In the genomic region with DNA sequence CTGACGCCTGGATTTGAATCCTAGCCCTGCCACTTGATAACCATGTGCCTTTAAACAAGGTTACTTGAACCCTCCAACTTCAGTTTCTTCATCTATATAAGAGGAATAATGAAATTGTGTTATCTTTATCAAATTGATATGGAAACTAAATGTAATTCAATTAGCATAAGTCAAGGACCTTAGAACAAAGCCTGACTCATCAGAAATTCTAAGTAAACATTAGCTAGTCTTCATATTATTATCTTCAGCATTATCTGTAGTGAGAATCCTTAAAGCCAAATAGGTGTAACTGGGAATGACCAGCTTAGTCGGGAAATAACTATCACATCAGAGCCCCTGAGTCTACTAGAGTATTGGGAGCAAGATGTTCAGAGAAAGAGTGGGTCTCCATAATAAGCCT, we compare ENCODE assay signal across 24 cellular contexts. TPM values are rescaled to one million over a fixed set of nuclear protein-coding genes. Genes with fewer than 3 reads are reported as not detected.
DNase-seq lines count a peak whose midpoint lies in the region; ATAC-seq and TF ChIP-seq lines count a peak whose summit lies in the region.
"Had no signal": no experiment of that assay in that cellular context is flagged by ENCODE, and none has a peak within 500 bp of the region (broad histone marks: within the 10 kb centered on the region; RNA-seq: fewer than 3 reads in every experiment).

No MANE protein-coding gene starts in this region.

- DNase-seq in activated T-cell treated with anti-CD3 and anti-CD28 coated beads, Interleukin-2, amount 50 U/mL, for 24 hours, result no peak
- no peak for DNase-seq in activated T-cell treated with anti-CD3 and anti-CD28 coated beads, Interleukin-2, amount 50 U/mL, for 48 hours
- no peak for DNase-seq in CD8-positive, alpha-beta memory T cell
- no peak for DNase-seq in activated naive CD4-positive, alpha-beta T cell treated with anti-CD3 and anti-CD28 coated beads, Interleukin-2, amount 50 U/mL, for 72 hours (ENCODE audit: low spot score in 2 of 2)
- no peak for DNase-seq in stimulated activated CD4-positive, alpha-beta T cell treated with anti-CD3 and anti-CD28 coated beads, Interleukin-2, amount 100 ng/mL, for 24 hours
- no peak for DNase-seq in erythroblast (lab: John Stamatoyannopoulos, UW)
- DNase-seq: activated effector memory CD4-positive, alpha-beta T cell treated with anti-CD3 and anti-CD28 coated beads, Interleukin-2, amount 50 U/mL, for 16 hours; effector CD4-positive, alpha-beta T cell; kidney; MV-4-11; NCI-H1694 treated with DMSO at 0.1 percent for 48 hours; NCI-H774; SHP77 treated with DMSO at 0.1 percent for 48 hours; stimulated activated CD8-positive, alpha-beta memory T cell treated with anti-CD3 and anti-CD28 coated beads, Interleukin-4, amount 100 ng/mL, for 48 hours had no signal

- ATAC-seq in activated naive CD4-positive, alpha-beta T cell treated with anti-CD3 and anti-CD28 coated beads, Interleukin-2, amount 50 U/mL, for 72 hours, result no peak
- no peak for ATAC-seq in HG02678 (IDR thresholded peaks at IDR 0.05; ENCODE audit: unreplicated experiment)
- ATAC-seq: gastroesophageal sphincter had no signal

- no peaks in the 10 kb centered on the region for H3K27me3 Mint-ChIP-seq in activated T-cell treated with anti-CD3 and anti-CD28 coated beads, Interleukin-2, amount 50 U/mL, for 24 hours
- peaks cover 0 to 7% of the 10 kb centered on the region in 2 donors for H3K27me3 Mint-ChIP-seq in CD8-positive, alpha-beta memory T cell

- no peak for TF ChIP-seq CTCF in neutrophil (IDR thresholded peaks at IDR 0.05)

- CTCF ChIA-PET in CD8-positive, alpha-beta memory T cell (lab: Charles Lee), result interaction anchor here (2.1 kb wide), 1 partner anchor 11 kb away, joined by 5 read pairs; no protein-coding TSS in a partner anchor

- no peak overlapping the region for H3K27ac ChIP-seq in CD8-positive, alpha-beta memory T cell (ENCODE audit: low read depth, low read length)
- peak overlapping the region; percentile 89 for H3K27ac ChIP-seq in neutrophil
- H3K27ac ChIP-seq: esophagus muscularis mucosa, gastroesophageal sphincter, vagina had no signal

- H3K9me3 ChIP-seq in CD8-positive, alpha-beta memory T cell (ENCODE audit: low read length), result no peaks in the 10 kb centered on the region
- H3K9me3 ChIP-seq in neutrophil, result peaks cover 6% of the 10 kb centered on the region
- H3K9me3 ChIP-seq: esophagus muscularis mucosa, gastroesophageal sphincter, vagina had no signal

- peaks cover 3% of the 10 kb centered on the region for H3K9me3 Mint-ChIP-seq in activated T-cell treated with anti-CD3 and anti-CD28 coated beads, Interleukin-2, amount 50 U/mL, for 24 hours
- no peaks in the 10 kb centered on the region for H3K9me3 Mint-ChIP-seq in CD8-positive, alpha-beta memory T cell
- peaks cover 3 to 4% of the 10 kb centered on the region in 2 donors for H3K9me3 Mint-ChIP-seq in activated naive CD4-positive, alpha-beta T cell treated with anti-CD3 and anti-CD28 coated beads, Interleukin-2, amount 50 U/mL, for 72 hours

- H3K36me3 Mint-ChIP-seq in activated T-cell treated with anti-CD3 and anti-CD28 coated beads, Interleukin-2, amount 50 U/mL, for 24 hours (ENCODE audit: low read depth), result peaks cover 91% of the 10 kb centered on the region
- H3K36me3 Mint-ChIP-seq in CD8-positive, alpha-beta memory T cell, result peaks cover 39 to 80% (median 58%) of the 10 kb centered on the region in 3 donors
- peaks cover 82 to 91% of the 10 kb centered on the region in 2 donors for H3K36me3 Mint-ChIP-seq in activated naive CD4-positive, alpha-beta T cell treated with anti-CD3 and anti-CD28 coated beads, Interleukin-2, amount 50 U/mL, for 72 hours

- POLR2A ChIA-PET in CD8-positive, alpha-beta memory T cell (lab: Charles Lee), result interaction anchor here (0.8 kb wide), 1 partner anchor 12 kb away, joined by 4 read pairs; no protein-coding TSS in a partner anchor

- H3K4me3 Mint-ChIP-seq in activated T-cell treated with anti-CD3 and anti-CD28 coated beads, Interleukin-2, amount 50 U/mL, for 24 hours, result peak overlapping the region; percentile 57
- H3K4me3 Mint-ChIP-seq in CD8-positive, alpha-beta memory T cell, result peak overlapping the region; percentile 31 to 90 (median 66)

- no peaks in the 10 kb centered on the region for H3K27me3 ChIP-seq in CD8-positive, alpha-beta memory T cell (ENCODE audit: insufficient read depth, low read length, poor library complexity, severe bottlenecking)
- no peaks in the 10 kb centered on the region for H3K27me3 ChIP-seq in neutrophil
- H3K27me3 ChIP-seq: vagina had no signal

- peak overlapping the region; percentile 91 for H3K27ac Mint-ChIP-seq in activated T-cell treated with anti-CD3 and anti-CD28 coated beads, Interleukin-2, amount 50 U/mL, for 24 hours
- peak overlapping the region in 5 of 8 donors; percentile 11 to 74 (median 56) for H3K27ac Mint-ChIP-seq in CD8-positive, alpha-beta memory T cell
- H3K27ac Mint-ChIP-seq in activated naive CD4-positive, alpha-beta T cell treated with anti-CD3 and anti-CD28 coated beads, Interleukin-2, amount 50 U/mL, for 72 hours, result peak overlapping the region; percentile 76 to 85

- peak overlapping the region; percentile 20 for H3K4me3 ChIP-seq in CD8-positive, alpha-beta memory T cell (ENCODE audit: low read length)
- H3K4me3 ChIP-seq in neutrophil (ENCODE audit: low read depth in 1 of 2, low read length in 1 of 2), result peak overlapping the region; percentile 79 to 95
- H3K4me3 ChIP-seq: esophagus muscularis mucosa, gastroesophageal sphincter, lung, vagina had no signal

- no peak for TF ChIP-seq POLR2A in erythroblast (IDR thresholded peaks at IDR 0.05; ENCODE audit: low read length)

- peaks cover 86% of the 10 kb centered on the region for H3K4me1 Mint-ChIP-seq in activated T-cell treated with anti-CD3 and anti-CD28 coated beads, Interleukin-2, amount 50 U/mL, for 24 hours (ENCODE audit: low read depth)
- H3K4me1 Mint-ChIP-seq in CD8-positive, alpha-beta memory T cell, result peaks cover 77 to 88% (median 87%) of the 10 kb centered on the region in 3 donors

- H3K4me1 ChIP-seq in CD8-positive, alpha-beta memory T cell (ENCODE audit: insufficient read depth, low read length), result peaks cover 76% of the 10 kb centered on the region
- peaks cover 72 to 97% of the 10 kb centered on the region in 2 experiments for H3K4me1 ChIP-seq in neutrophil (ENCODE audit: control insufficient read depth in 1 of 2, insufficient read depth in 1 of 2, low read depth in 1 of 2, low read length in 1 of 2)
- H3K4me1 ChIP-seq: esophagus muscularis mucosa, gastroesophageal sphincter, vagina had no signal

- peaks cover 38% of the 10 kb centered on the region for H3K36me3 ChIP-seq in CD8-positive, alpha-beta memory T cell (ENCODE audit: insufficient read depth, low read length)
- H3K36me3 ChIP-seq in neutrophil, result peaks cover 93% of the 10 kb centered on the region
- H3K36me3 ChIP-seq: esophagus muscularis mucosa, gastroesophageal sphincter, vagina had no signal

RNA-seq across cellular contexts. Expression of gene SELL, which starts 6.6 kb away (rescaled TPM):
- total RNA-seq in CD8-positive, alpha-beta memory T cell, result 10 to 100 TPM; 48.2 to 48.5 TPM
- polyA plus RNA-seq in CD8-positive, alpha-beta memory T cell, result 871 TPM
- total RNA-seq in activated naive CD4-positive, alpha-beta T cell treated with anti-CD3 and anti-CD28 coated beads, Interleukin-2, amount 50 U/mL, for 72 hours, result 100 to 1,000 TPM; 317 to 341 TPM
- total RNA-seq: chondrocyte, osteocyte, vagina had no signal

RNA-seq across cellular contexts. Expression of gene SELE, which starts 29.1 kb away (rescaled TPM):
- total RNA-seq in CD8-positive, alpha-beta memory T cell, result not detected
- polyA plus RNA-seq in CD8-positive, alpha-beta memory T cell, result 0.06 TPM
- total RNA-seq in activated naive CD4-positive, alpha-beta T cell treated with anti-CD3 and anti-CD28 coated beads, Interleukin-2, amount 50 U/mL, for 72 hours, result not detected
- total RNA-seq: astrocyte, chondrocyte, osteocyte had no signal
- polyA plus RNA-seq: AG04450 had no signal

Comparison
In these comparisons a context has a peak if more than half of its experiments do, and no peak if none do; other contexts are left out.
1. RNA of gene SELL, which starts 6.6 kb away (total RNA-seq): 317 to 341 TPM in activated naive CD4-positive, alpha-beta T cell treated with anti-CD3 and anti-CD28 coated beads, Interleukin-2, amount 50 U/mL, for 72 hours; 48.2 to 48.5 TPM in CD8-positive, alpha-beta memory T cell; every median in the first group is over 4 times any median in the second.
2. Peak in every context shown above with its lines, with median percentiles within 50 percentile points of each other: H3K27ac Mint-ChIP-seq.